ENCODE assay signal across 9 cellular contexts in genomic region chr12:92899388-92900001, GRCh38. TPM values are rescaled to one million over a fixed set of nuclear protein-coding genes. Genes with fewer than 3 reads are reported as not detected.
DNase-seq lines count a peak whose midpoint lies in the region; ATAC-seq and TF ChIP-seq lines count a peak whose summit lies in the region.
"Had no signal": no experiment of that assay in that cellular context is flagged by ENCODE, and none has a peak within 500 bp of the region (broad histone marks: within the 10 kb centered on the region; RNA-seq: fewer than 3 reads in every experiment).

No MANE protein-coding gene starts in this region.

- no peaks in the 10 kb centered on the region for H3K27me3 Mint-ChIP-seq in memory B cell
- H3K27me3 Mint-ChIP-seq: activated naive CD4-positive, alpha-beta T cell treated with anti-CD3 and anti-CD28 coated beads, Interleukin-2, amount 50 U/mL, for 24 hours had no signal

- peak overlapping the region; percentile 44 for H2AFZ ChIP-seq in ACC112 (ENCODE audit: low read length, unreplicated experiment)

- intact Hi-C loops in vagina (cut with DNase I): no loop called here

- TF ChIP-seq CTCF in LNCaP clone FGC (IDR thresholded peaks at IDR 0.05; ENCODE audit: control insufficient read depth, extremely low read depth, insufficient read depth) (no peak), vagina (IDR thresholded peaks at IDR 0.05) (no peak)

- TF ChIP-seq POLR2A in vagina (IDR thresholded peaks at IDR 0.05): no peak

- H3K4me1 ChIP-seq in ACC112 (ENCODE audit: control insufficient read depth, insufficient read depth, low read length, unreplicated experiment): peaks cover 23% of the 10 kb centered on the region
- H3K4me1 ChIP-seq in vagina: peaks cover 17% of the 10 kb centered on the region

- H3K27me3 ChIP-seq in ACC112 (ENCODE audit: insufficient read depth, low read length) (no peaks in the 10 kb centered on the region), vagina (no peaks in the 10 kb centered on the region)

- H3K4me3 ChIP-seq in ACC112 (ENCODE audit: low read depth, low read length) (peak overlapping the region; percentile 66), LNCaP clone FGC (ENCODE audit: low read depth, low read length) (no peak overlapping the region), vagina (peak overlapping the region in 1 of 2 donors; percentile 5)

- ATAC-seq in memory B cell (ENCODE audit: low read depth) (no peak), GM19395 (IDR thresholded peaks at IDR 0.05; ENCODE audit: unreplicated experiment) (no peak)

- H3K4me3 Mint-ChIP-seq in memory B cell: no peak overlapping the region
- H3K4me3 Mint-ChIP-seq: activated naive CD4-positive, alpha-beta T cell treated with anti-CD3 and anti-CD28 coated beads, Interleukin-2, amount 50 U/mL, for 24 hours had no signal

- no peaks in the 10 kb centered on the region; the same call in 1 of the 2 replicates for H3K36me3 ChIP-seq in ACC112 (ENCODE audit: insufficient read depth, low read length)
- H3K36me3 ChIP-seq in vagina: no peaks in the 10 kb centered on the region

- peaks cover 14% of the 10 kb centered on the region for H3K36me3 Mint-ChIP-seq in memory B cell

- H3K27ac ChIP-seq in ACC112 (ENCODE audit: low read depth, low read length) (peak overlapping the region; percentile 99), vagina (peak overlapping the region; percentile 70)

- H3K9me3 ChIP-seq in vagina: no peaks in the 10 kb centered on the region

- DNase-seq in LNCaP clone FGC (ENCODE audit: low read depth) (peak; percentile 13), dermis microvascular lymphatic vessel endothelial cell (ENCODE audit: low read depth in 2 of 2) (peak; percentile 92), memory B cell (ENCODE audit: low spot score in 2 of 2) (no peak), vagina (ENCODE audit: extremely low spot score in 2 of 2) (peak in 1 of 2 donors; percentile 97), SK-N-DZ (ENCODE audit: low spot score) (no peak), NCI-H748 (lab: John Stamatoyannopoulos, UW; ENCODE audit: unreplicated experiment) (no peak)

- peaks cover 58% of the 10 kb centered on the region for H3K79me2 ChIP-seq in ACC112 (ENCODE audit: control insufficient read depth, insufficient read depth, low read length, unreplicated experiment)

- H3K27ac Mint-ChIP-seq in memory B cell: peak overlapping the region; percentile 6

- H3K4me1 Mint-ChIP-seq in memory B cell: peaks cover 16% of the 10 kb centered on the region

- H3K9me3 Mint-ChIP-seq in memory B cell: no peaks in the 10 kb centered on the region
- H3K9me3 Mint-ChIP-seq: activated naive CD4-positive, alpha-beta T cell treated with anti-CD3 and anti-CD28 coated beads, Interleukin-2, amount 50 U/mL, for 24 hours had no signal

RNA-seq across cellular contexts. Expression of gene EEA1, which starts 29.6 kb away (rescaled TPM):
- 10.9 and 11.0 TPM in 2 replicates for total RNA-seq in dermis microvascular lymphatic vessel endothelial cell
- 59.2 TPM for total RNA-seq in vagina
- 2.6 and 5.3 TPM in 2 replicates for polyA plus RNA-seq in SK-N-DZ (2014; cell fraction: cytosol; rRNA removed)
- polyA plus RNA-seq in SK-N-DZ (2014; cell fraction: nucleus; rRNA removed): 4.0 and 6.0 TPM in 2 replicates

Comparison
In these comparisons a context has a peak if more than half of its experiments do, and no peak if none do; other contexts are left out.
1. DNase-seq: peak in LNCaP clone FGC (single experiment) and dermis microvascular lymphatic vessel endothelial cell (2 of 2); none in memory B cell (0 of 2), SK-N-DZ (single experiment) and NCI-H748 (single experiment).